In genomic region chr7:1787681-1788235, GRCh38 we compare ENCODE assay signal across 23 cellular contexts.
"Had no signal": no experiment of that assay in that cellular context is flagged by ENCODE, and none has a peak within 500 bp of the region (broad histone marks: within the 10 kb centered on the region; RNA-seq: fewer than 3 reads in every experiment).

No MANE protein-coding gene starts in this region.

- H3K36me3 ChIP-seq: Peyer's patch, SJCRH30 had no signal

- H3K27ac ChIP-seq: Peyer's patch, RWPE1, SJCRH30, VCaP had no signal

- H3K4me2 ChIP-seq: SK-N-SH had no signal

- H3K9ac ChIP-seq: SK-N-SH had no signal

- DNase-seq: activated CD4-positive, alpha-beta memory T cell treated with anti-CD3 and anti-CD28 coated beads for 36 hours; activated CD4-positive, alpha-beta T cell treated with anti-CD3 and anti-CD28 coated beads, Interleukin-2, amount 10 ng/mL, durations not matched to agents 7 days and 5 days; activated CD4-positive, CD25-positive, alpha-beta regulatory T cell; activated effector memory CD4-positive, alpha-beta T cell treated with Interleukin-2 at 50 U/mL for 16 hours; activated naive CD4-positive, alpha-beta T cell; activated T-cell treated with anti-CD3 and anti-CD28 coated beads, Interleukin-2, amount 50 U/mL, for 24 hours; Kasumi-1; NCI-H1092; NCI-H1417; NCI-H2029; NCI-H2107; NCI-H2171 treated with DMSO at 0.1 percent for 48 hours; NCI-H345; NCI-H510A; NCI-H69; Right ventricle myocardium superior; SJCRH30; SK-N-SH; T-helper 1 cell had no signal

- ATAC-seq: K562 had no signal

- H3K4me3 ChIP-seq: K562, Peyer's patch, SJCRH30 had no signal

- H3K4me1 ChIP-seq: Peyer's patch, SJCRH30 had no signal

- H3K27me3 ChIP-seq: Peyer's patch, SJCRH30 had no signal

- H3K9me3 ChIP-seq: SJCRH30 had no signal
